Comparison of ENCODE assay signal across 1 cellular context in the genomic region with DNA sequence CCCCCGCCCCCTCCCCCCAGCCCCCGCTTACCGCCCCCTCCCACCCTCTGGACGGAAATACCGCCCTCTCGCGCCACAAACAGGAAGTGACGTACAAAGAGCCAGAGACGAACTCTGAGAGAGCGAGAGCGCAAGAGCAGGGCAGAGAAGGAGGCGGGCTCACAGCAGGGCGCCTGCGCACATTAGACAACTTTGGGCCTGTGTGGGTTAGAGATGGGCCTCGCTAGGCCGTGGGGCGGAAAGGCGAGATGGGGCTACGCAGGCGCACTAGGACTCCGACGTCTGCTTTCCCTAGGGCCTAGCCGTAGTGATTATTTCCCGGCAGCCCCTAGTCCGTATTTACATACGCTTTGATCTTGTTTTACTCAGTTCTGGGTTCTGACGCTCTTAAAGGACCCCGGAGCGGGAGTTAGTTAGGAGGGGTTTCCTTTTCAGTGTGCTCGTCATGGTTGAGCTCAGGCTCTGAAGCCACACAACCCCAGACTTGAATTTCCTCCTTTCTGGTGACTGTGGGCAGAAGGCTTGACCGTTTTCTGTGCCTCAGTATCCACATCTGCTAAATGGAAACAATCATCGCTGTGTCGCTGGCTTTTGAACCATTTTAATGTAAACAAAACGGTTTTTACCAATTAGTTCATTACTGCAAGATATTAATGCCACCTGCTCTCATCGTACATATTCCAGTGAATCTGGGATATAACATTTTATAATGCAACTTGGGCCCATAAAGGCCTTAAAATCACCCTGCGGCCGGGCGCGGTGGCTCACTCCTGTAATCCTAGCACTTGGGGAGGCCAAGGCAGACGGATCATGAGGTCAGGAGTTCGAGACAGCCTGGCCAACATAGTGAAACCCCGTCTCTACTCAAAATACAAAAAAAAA.
A peak's percentile ranks its signal among the peaks of the same experiment; 100 is the strongest.
TF ChIP-seq lines count a peak whose summit lies in the region.

No MANE protein-coding gene starts in this region.

TF ChIP-seq in K562, 482 proteins besides CTCF, POLR2A, EP300 and RAD21 (continued from another document and continues in another):
- TF ChIP-seq, protein P1, sequence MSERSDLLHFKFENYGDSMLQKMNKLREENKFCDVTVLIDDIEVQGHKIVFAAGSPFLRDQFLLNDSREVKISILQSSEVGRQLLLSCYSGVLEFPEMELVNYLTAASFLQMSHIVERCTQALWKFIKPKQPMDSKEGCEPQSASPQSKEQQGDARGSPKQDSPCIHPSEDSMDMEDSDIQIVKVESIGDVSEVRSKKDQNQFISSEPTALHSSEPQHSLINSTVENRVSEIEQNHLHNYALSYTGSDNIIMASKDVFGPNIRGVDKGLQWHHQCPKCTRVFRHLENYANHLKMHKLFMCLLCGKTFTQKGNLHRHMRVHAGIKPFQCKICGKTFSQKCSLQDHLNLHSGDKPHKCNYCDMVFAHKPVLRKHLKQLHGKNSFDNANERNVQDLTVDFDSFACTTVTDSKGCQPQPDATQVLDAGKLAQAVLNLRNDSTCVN (CRISPR knock-in tag; IDR thresholded peaks at IDR 0.05): no peak
- TF ChIP-seq ZSCAN29 (IDR thresholded peaks at IDR 0.05) (no peak), NFYB (IDR thresholded peaks at IDR 0.05; ENCODE audit: extremely low read depth, insufficient read length) (no peak), ZNF146 (CRISPR knock-in tag; IDR thresholded peaks at IDR 0.05; ENCODE audit: unreplicated experiment) (no peak), SETDB1 (IDR thresholded peaks at IDR 0.05; ENCODE audit: low read length) (peak; percentile 78), SIRT6 (IDR thresholded peaks at IDR 0.05; ENCODE audit: low read depth, low read length) (no peak), ZNF699 (CRISPR knock-in tag; IDR thresholded peaks at IDR 0.05; ENCODE audit: insufficient replicate concordance) (no peak), ZNF830 (CRISPR knock-in tag; IDR thresholded peaks at IDR 0.05) (no peak), NR2C1 (IDR thresholded peaks at IDR 0.05) (no peak), NR2C1 (tag; IDR thresholded peaks at IDR 0.05) (no peak), CREBBP (IDR thresholded peaks at IDR 0.05; ENCODE audit: low read depth, low read length) (no peak), ZNF644 (tag; IDR thresholded peaks at IDR 0.05; ENCODE audit: low read depth) (no peak), ZNF140 (CRISPR knock-in tag; IDR thresholded peaks at IDR 0.05) (no peak), PURB (CRISPR knock-in tag; IDR thresholded peaks at IDR 0.05; ENCODE audit: low read depth) (no peak), KAT2B (IDR thresholded peaks at IDR 0.05; ENCODE audit: low read depth, low read length) (no peak), HDAC1 (IDR thresholded peaks at IDR 0.05) (peak in 1 of 2 experiments; percentile 61; a peak in 2 of 4 replicates), MBD2 (IDR thresholded peaks at IDR 0.05; ENCODE audit: borderline replicate concordance, low read depth) (0 out of 2 replicates have a peak, but pooled peaks have one; percentile 29), ZNF12 (CRISPR knock-in tag; IDR thresholded peaks at IDR 0.05) (no peak), ZBTB17 (CRISPR knock-in tag; IDR thresholded peaks at IDR 0.05) (0 out of 2 replicates have a peak, but pooled peaks have one; percentile 38), ZNF316 (IDR thresholded peaks at IDR 0.05) (no peak), SRSF3 (IDR thresholded peaks at IDR 0.05; ENCODE audit: insufficient read depth, low read length) (no peak), BRCA1 (IDR thresholded peaks at IDR 0.05) (no peak), BRCA1 (CRISPR knock-in tag; IDR thresholded peaks at IDR 0.05) (no peak), ZEB2 (IDR thresholded peaks at IDR 0.05) (no peak), EHMT2 (IDR thresholded peaks at IDR 0.05) (no peak), ZNF347 (CRISPR knock-in tag; IDR thresholded peaks at IDR 0.05; ENCODE audit: low read depth) (no peak), KLF6 (CRISPR knock-in tag; IDR thresholded peaks at IDR 0.05; ENCODE audit: borderline replicate concordance) (peak; percentile 62; the same call in 1 of the 2 replicates), MTA2 (IDR thresholded peaks at IDR 0.05; ENCODE audit: low read depth) (no peak), KAT8 (IDR thresholded peaks at IDR 0.05; ENCODE audit: low read depth) (no peak), STAT5B (CRISPR knock-in tag; IDR thresholded peaks at IDR 0.05) (no peak), ZNF583 (CRISPR knock-in tag; IDR thresholded peaks at IDR 0.05) (no peak), NEUROD1 (IDR thresholded peaks at IDR 0.05; ENCODE audit: borderline replicate concordance, low read depth, low read length, partially characterized antibody) (no peak), SMAD3 (CRISPR knock-in tag; conservative IDR thresholded peaks at IDR 0.05) (peak; percentile 50; the same call in 1 of the 2 replicates), GABPB2 (CRISPR knock-in tag; conservative IDR thresholded peaks at IDR 0.05) (no peak), RFX1 (IDR thresholded peaks at IDR 0.05) (no peak), TEAD4 (IDR thresholded peaks at IDR 0.05; ENCODE audit: low read length) (no peak), TEAD4 (CRISPR knock-in tag; IDR thresholded peaks at IDR 0.05; ENCODE audit: borderline replicate concordance) (no peak), HEY1 (CRISPR knock-in tag; IDR thresholded peaks at IDR 0.05; ENCODE audit: borderline replicate concordance) (no peak), PRPF4 (IDR thresholded peaks at IDR 0.05; ENCODE audit: insufficient read depth, low read depth, low read length, poor library complexity, severe bottlenecking) (no peak), TAF1 (IDR thresholded peaks at IDR 0.05; ENCODE audit: control insufficient read depth, extremely low read depth, insufficient read depth, low read length, severe bottlenecking) (peak; percentile 25), SAFB (IDR thresholded peaks at IDR 0.05; ENCODE audit: borderline replicate concordance, low read depth, low read length) (no peak), HDAC2 (IDR thresholded peaks at IDR 0.05) (peak; percentile 99), DACH1 (IDR thresholded peaks at IDR 0.05; ENCODE audit: partially characterized antibody) (no peak)
- TF ChIP-seq, protein P2, sequence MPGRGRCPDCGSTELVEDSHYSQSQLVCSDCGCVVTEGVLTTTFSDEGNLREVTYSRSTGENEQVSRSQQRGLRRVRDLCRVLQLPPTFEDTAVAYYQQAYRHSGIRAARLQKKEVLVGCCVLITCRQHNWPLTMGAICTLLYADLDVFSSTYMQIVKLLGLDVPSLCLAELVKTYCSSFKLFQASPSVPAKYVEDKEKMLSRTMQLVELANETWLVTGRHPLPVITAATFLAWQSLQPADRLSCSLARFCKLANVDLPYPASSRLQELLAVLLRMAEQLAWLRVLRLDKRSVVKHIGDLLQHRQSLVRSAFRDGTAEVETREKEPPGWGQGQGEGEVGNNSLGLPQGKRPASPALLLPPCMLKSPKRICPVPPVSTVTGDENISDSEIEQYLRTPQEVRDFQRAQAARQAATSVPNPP (IDR thresholded peaks at IDR 0.05; ENCODE audit: borderline replicate concordance, insufficient read depth, insufficient read length): no peak
- TF ChIP-seq, protein P3, sequence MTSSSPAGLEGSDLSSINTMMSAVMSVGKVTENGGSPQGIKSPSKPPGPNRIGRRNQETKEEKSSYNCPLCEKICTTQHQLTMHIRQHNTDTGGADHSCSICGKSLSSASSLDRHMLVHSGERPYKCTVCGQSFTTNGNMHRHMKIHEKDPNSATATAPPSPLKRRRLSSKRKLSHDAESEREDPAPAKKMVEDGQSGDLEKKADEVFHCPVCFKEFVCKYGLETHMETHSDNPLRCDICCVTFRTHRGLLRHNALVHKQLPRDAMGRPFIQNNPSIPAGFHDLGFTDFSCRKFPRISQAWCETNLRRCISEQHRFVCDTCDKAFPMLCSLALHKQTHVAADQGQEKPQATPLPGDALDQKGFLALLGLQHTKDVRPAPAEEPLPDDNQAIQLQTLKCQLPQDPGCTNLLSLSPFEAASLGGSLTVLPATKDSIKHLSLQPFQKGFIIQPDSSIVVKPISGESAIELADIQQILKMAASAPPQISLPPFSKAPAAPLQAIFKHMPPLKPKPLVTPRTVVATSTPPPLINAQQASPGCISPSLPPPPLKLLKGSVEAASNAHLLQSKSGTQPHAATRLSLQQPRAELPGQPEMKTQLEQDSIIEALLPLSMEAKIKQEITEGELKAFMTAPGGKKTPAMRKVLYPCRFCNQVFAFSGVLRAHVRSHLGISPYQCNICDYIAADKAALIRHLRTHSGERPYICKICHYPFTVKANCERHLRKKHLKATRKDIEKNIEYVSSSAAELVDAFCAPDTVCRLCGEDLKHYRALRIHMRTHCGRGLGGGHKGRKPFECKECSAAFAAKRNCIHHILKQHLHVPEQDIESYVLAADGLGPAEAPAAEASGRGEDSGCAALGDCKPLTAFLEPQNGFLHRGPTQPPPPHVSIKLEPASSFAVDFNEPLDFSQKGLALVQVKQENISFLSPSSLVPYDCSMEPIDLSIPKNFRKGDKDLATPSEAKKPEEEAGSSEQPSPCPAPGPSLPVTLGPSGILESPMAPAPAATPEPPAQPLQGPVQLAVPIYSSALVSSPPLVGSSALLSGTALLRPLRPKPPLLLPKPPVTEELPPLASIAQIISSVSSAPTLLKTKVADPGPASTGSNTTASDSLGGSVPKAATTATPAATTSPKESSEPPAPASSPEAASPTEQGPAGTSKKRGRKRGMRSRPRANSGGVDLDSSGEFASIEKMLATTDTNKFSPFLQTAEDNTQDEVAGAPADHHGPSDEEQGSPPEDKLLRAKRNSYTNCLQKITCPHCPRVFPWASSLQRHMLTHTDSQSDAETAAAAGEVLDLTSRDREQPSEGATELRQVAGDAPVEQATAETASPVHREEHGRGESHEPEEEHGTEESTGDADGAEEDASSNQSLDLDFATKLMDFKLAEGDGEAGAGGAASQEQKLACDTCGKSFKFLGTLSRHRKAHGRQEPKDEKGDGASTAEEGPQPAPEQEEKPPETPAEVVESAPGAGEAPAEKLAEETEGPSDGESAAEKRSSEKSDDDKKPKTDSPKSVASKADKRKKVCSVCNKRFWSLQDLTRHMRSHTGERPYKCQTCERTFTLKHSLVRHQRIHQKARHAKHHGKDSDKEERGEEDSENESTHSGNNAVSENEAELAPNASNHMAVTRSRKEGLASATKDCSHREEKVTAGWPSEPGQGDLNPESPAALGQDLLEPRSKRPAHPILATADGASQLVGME (CRISPR knock-in tag; IDR thresholded peaks at IDR 0.05): no peak
- TF ChIP-seq, protein P4, sequence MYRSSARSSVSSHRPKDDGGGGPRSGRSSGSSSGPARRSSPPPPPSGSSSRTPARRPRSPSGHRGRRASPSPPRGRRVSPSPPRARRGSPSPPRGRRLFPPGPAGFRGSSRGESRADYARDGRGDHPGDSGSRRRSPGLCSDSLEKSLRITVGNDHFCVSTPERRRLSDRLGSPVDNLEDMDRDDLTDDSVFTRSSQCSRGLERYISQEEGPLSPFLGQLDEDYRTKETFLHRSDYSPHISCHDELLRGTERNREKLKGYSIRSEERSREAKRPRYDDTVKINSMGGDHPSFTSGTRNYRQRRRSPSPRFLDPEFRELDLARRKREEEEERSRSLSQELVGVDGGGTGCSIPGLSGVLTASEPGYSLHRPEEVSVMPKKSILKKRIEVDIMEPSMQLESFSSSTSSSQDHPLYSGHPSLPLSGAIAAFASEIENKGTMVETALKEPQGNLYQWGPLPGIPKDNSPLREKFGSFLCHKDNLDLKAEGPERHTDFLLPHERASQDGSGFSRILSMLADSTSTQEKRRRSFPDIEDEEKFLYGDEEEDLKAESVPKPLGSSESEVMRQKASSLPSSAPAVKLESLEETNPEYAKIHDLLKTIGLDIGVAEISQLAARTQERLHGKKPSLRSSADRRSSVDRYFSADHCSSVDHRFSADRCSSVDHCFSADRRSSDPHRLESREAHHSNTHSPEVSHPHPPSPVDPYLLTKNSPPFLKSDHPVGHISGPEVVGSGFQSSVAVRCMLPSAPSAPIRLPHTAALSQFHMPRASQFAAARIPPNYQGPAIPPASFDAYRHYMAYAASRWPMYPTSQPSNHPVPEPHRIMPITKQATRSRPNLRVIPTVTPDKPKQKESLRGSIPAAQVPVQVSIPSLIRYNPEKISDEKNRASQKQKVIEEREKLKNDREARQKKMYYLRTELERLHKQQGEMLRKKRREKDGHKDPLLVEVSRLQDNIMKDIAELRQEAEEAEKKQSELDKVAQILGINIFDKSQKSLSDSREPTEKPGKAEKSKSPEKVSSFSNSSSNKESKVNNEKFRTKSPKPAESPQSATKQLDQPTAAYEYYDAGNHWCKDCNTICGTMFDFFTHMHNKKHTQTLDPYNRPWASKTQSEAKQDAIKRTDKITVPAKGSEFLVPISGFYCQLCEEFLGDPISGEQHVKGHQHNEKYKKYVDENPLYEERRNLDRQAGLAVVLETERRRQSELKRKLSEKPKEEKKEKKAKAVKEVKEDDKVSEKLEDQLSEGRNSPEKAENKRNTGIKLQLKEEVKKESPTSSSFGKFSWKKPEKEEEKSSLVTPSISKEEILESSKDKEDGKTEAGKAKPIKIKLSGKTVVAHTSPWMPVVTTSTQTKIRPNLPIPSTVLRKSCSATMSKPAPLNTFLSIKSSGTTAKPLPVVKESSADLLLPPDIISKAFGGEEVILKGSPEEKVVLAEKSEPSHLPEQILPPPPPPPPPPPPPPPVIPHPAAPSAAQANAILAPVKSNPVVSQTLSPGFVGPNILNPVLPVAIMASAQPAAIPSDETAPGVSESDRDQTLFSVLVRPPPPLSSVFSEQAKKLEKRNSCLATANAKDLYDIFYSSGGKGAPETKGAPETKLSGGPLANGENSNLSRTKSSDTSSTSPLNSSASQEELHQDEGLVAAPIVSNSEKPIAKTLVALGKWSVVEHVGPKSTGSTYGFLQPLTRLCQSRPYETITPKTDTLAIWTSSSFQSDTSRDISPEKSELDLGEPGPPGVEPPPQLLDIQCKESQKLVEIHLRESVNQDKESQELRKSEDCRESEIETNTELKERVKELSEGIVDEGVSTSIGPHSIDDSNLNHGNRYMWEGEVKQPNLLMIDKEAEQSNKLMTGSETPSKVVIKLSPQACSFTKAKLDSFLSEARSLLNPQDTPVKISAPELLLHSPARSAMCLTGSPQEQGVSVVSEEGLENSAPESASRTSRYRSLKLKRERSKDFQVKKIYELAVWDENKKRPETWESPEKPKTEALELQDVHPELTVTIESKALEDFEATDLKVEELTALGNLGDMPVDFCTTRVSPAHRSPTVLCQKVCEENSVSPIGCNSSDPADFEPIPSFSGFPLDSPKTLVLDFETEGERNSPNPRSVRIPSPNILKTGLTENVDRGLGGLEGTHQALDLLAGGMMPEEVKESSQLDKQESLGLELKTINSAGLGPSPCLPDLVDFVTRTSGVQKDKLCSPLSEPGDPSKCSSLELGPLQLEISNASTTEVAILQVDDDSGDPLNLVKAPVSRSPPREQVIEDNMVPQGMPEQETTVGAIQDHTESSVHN (IDR thresholded peaks at IDR 0.05; ENCODE audit: borderline replicate concordance in 1 of 2, low read depth in 1 of 2): no peak
- TF ChIP-seq, protein P5, sequence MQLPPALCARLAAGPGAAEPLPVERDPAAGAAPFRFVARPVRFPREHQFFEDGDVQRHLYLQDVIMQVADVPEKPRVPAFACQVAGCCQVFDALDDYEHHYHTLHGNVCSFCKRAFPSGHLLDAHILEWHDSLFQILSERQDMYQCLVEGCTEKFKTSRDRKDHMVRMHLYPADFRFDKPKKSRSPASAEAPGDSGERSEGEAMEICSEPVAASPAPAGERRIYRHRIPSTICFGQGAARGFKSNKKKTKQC (CRISPR knock-in tag; IDR thresholded peaks at IDR 0.05): no peak
- TF ChIP-seq, protein P6, sequence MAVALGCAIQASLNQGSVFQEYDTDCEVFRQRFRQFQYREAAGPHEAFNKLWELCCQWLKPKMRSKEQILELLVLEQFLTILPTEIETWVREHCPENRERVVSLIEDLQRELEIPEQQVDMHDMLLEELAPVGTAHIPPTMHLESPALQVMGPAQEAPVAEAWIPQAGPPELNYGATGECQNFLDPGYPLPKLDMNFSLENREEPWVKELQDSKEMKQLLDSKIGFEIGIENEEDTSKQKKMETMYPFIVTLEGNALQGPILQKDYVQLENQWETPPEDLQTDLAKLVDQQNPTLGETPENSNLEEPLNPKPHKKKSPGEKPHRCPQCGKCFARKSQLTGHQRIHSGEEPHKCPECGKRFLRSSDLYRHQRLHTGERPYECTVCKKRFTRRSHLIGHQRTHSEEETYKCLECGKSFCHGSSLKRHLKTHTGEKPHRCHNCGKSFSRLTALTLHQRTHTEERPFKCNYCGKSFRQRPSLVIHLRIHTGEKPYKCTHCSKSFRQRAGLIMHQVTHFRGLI (CRISPR knock-in tag; IDR thresholded peaks at IDR 0.05): no peak
